8 cellular contexts compared by ENCODE assay signal in genomic region chr5:43019293-43019614, GRCh38. TPM values are rescaled to one million over a fixed set of nuclear protein-coding genes. Genes with fewer than 3 reads are reported as not detected.
DNase-seq lines count a peak whose midpoint lies in the region; ATAC-seq, FAIRE-seq and TF ChIP-seq lines count a peak whose summit lies in the region.

No MANE protein-coding gene starts in this region.

- H3K4me1 ChIP-seq in A673 (ENCODE audit: insufficient read depth, low read length, poor library complexity, severe bottlenecking): peaks cover 16% of the 10 kb centered on the region
- peaks cover 16% of the 10 kb centered on the region for H3K4me1 ChIP-seq in HEK293 (ENCODE audit: control insufficient read depth, insufficient read depth, low read length)
- H3K4me1 ChIP-seq in mucosa of descending colon (ENCODE audit: low read depth): no peaks in the 10 kb centered on the region

- TF ChIP-seq CTCF in A673 (conservative IDR thresholded peaks at IDR 0.05; ENCODE audit: low read depth, low read length) (no peak), HEK293 (tag by site-specific recombination; IDR thresholded peaks at IDR 0.05) (no peak), bronchial epithelial cell (IDR thresholded peaks at IDR 0.05; ENCODE audit: insufficient read depth, low read length, severe bottlenecking) (no peak), mucosa of descending colon (IDR thresholded peaks at IDR 0.05) (no peak)

- ATAC-seq in mucosa of descending colon (no peak), GM21526 (IDR thresholded peaks at IDR 0.05; ENCODE audit: low FRiP score, unreplicated experiment) (no peak), HG02840 (IDR thresholded peaks at IDR 0.05; ENCODE audit: low FRiP score, unreplicated experiment) (no peak)

- intact Hi-C loops in A673 (cut with micrococcal nuclease; ENCODE audit: unreplicated experiment): loop anchor here (2.0 kb wide), 2 partner anchors 24 to 68 kb away; no protein-coding TSS in a partner anchor
- intact Hi-C loops in mucosa of descending colon (cut with DNase I, micrococcal nuclease): no loop called here

- H3K27ac ChIP-seq in A673 (ENCODE audit: low read depth, low read length, poor library complexity, severe bottlenecking) (peak overlapping the region; percentile 92), HEK293 (ENCODE audit: extremely low read depth, low read depth, low read length) (peak overlapping the region; percentile 97; the same call in 1 of the 2 replicates)

- H3K9me3 ChIP-seq in A673 (ENCODE audit: low read depth, low read length, poor library complexity, severe bottlenecking) (no peaks in the 10 kb centered on the region), HEK293 (ENCODE audit: control insufficient read depth, insufficient read depth, low read depth, low read length) (no peaks in the 10 kb centered on the region), mucosa of descending colon (no peaks in the 10 kb centered on the region)

- H3K36me3 ChIP-seq in A673 (ENCODE audit: insufficient read depth, low read length, poor library complexity, severe bottlenecking): no peaks in the 10 kb centered on the region
- no peaks in the 10 kb centered on the region for H3K36me3 ChIP-seq in HEK293 (ENCODE audit: control insufficient read depth in 2 of 2, insufficient read depth in 1 of 2, low read length in 2 of 2)
- H3K36me3 ChIP-seq in bronchial epithelial cell (ENCODE audit: control insufficient read depth, insufficient read depth, low read length): no peaks in the 10 kb centered on the region
- no peaks in the 10 kb centered on the region for H3K36me3 ChIP-seq in mucosa of descending colon (ENCODE audit: low read depth)

- DNase-seq in A673 (ENCODE audit: low spot score): no peak
- no peak for DNase-seq in bronchial epithelial cell (ENCODE audit: low read depth)
- no peak for DNase-seq in mucosa of descending colon
- no peak for DNase-seq in T1000 (lab: John Stamatoyannopoulos, UW)
- no peak for DNase-seq in NCI-H2227 (lab: John Stamatoyannopoulos, UW; ENCODE audit: unreplicated experiment)

- no TSS peak for BruUV-seq in A673 (replicated peaks; lab: Mats Ljungman, UMichigan)

- H3K27me3 ChIP-seq in A673 (replicated peaks; ENCODE audit: insufficient read depth, low read depth, low read length, poor library complexity) (no peaks in the 10 kb centered on the region), bronchial epithelial cell (ENCODE audit: control insufficient read depth, insufficient read depth, low read length) (no peaks in the 10 kb centered on the region)

- POLR2A ChIA-PET in A673 (lab: Charles Lee; ENCODE audit: low non-redundant PET): no interaction called here
- POLR2A ChIA-PET in HEK293 (lab: Yijun Ruan, JAX): interaction anchor here (0.7 to 4.3 kb wide), 16 partner anchors 10 to 137 kb away, joined by 3 to 34 read pairs (median 5); partner anchors contain the start of genes ANXA2R and ZNF131

- no peak for FAIRE-seq in bronchial epithelial cell (lab: Jason Lieb, UNC)

- CTCF ChIA-PET in A673 (lab: Charles Lee) (interaction anchor here (0.7 to 1.9 kb wide), 6 partner anchors 12 to 110 kb away, joined by 3 to 7 read pairs (median 4); no protein-coding TSS in a partner anchor), HEK293 (lab: Yijun Ruan, JAX) (interaction anchor here (0.7 to 6.5 kb wide), 13 partner anchors 10 to 402 kb away, joined by 3 to 59 read pairs (median 4); partner anchors contain the start of gene ANXA2R)

- H3K4me3 ChIP-seq in A673 (ENCODE audit: low read depth, low read length, poor library complexity, severe bottlenecking) (peak overlapping the region; percentile 81), HEK293 (ENCODE audit: low read depth, low read length) (peak overlapping the region; percentile 56), bronchial epithelial cell (ENCODE audit: low read depth, low read length) (peak overlapping the region; percentile 37), mucosa of descending colon (peak overlapping the region; percentile 11)

TF ChIP-seq in HEK293, 187 proteins besides CTCF, POLR2A, EP300 and RAD21 (continues in another document):
- no peak for TF ChIP-seq ZNF362 (tag by site-specific recombination; IDR thresholded peaks at IDR 0.05)
- no peak for TF ChIP-seq ZFHX2 (tag by site-specific recombination; conservative IDR thresholded peaks at IDR 0.05)
- TF ChIP-seq ZBTB6 (tag by site-specific recombination; IDR thresholded peaks at IDR 0.05): no peak
- TF ChIP-seq PATZ1 (tag by site-specific recombination; IDR thresholded peaks at IDR 0.05): 0 out of 2 replicates have a peak, but pooled peaks have one; percentile 13
- TF ChIP-seq KLF10 (tag by site-specific recombination; IDR thresholded peaks at IDR 0.05): no peak
- TF ChIP-seq ZNF624 (tag by site-specific recombination; IDR thresholded peaks at IDR 0.05): 0 out of 2 replicates have a peak, but pooled peaks have one; percentile 22
- 0 out of 2 replicates have a peak, but pooled peaks have one; percentile 15 for TF ChIP-seq REPIN1 (tag by site-specific recombination; IDR thresholded peaks at IDR 0.05; ENCODE audit: low read depth)
- TF ChIP-seq KLF7 (tag by site-specific recombination; IDR thresholded peaks at IDR 0.05; ENCODE audit: borderline replicate concordance): no peak
- TF ChIP-seq ZBTB11 (tag by site-specific recombination; conservative IDR thresholded peaks at IDR 0.05; ENCODE audit: low read depth): 0 out of 2 replicates have a peak, but pooled peaks have one; percentile 5
- 0 out of 2 replicates have a peak, but pooled peaks have one; percentile 11 for TF ChIP-seq PRDM1 (tag by site-specific recombination; IDR thresholded peaks at IDR 0.05)
- peak; percentile 18; the same call in 1 of the 2 replicates for TF ChIP-seq ZBTB17 (tag by site-specific recombination; IDR thresholded peaks at IDR 0.05)
- TF ChIP-seq ZNF596 (tag by site-specific recombination; IDR thresholded peaks at IDR 0.05): no peak

RNA-seq across cellular contexts. Expression of gene ANXA2R, which starts 20.9 kb away (rescaled TPM):
- total RNA-seq in A673 (2021): 1.4 and 1.9 TPM in 2 replicates
- 0.26 TPM in 2 replicates for total RNA-seq in bronchial epithelial cell
- total RNA-seq in mucosa of descending colon: 1 to 10 TPM; 1.3 to 2.3 (median 1.8) TPM

Comparison
In these comparisons a context has a peak if more than half of its experiments do, and no peak if none do; other contexts are left out.
1. H3K4me3 ChIP-seq: peak in every context shown above with its lines; median percentile 81 in A673; 56 in HEK293; 37 in bronchial epithelial cell; 11 in mucosa of descending colon.